1 cellular context compared by ENCODE assay signal in genomic region chr6:46526607-46527006, GRCh38.
TF ChIP-seq lines count a peak whose summit lies in the region.

No MANE protein-coding gene starts in this region.

TF ChIP-seq in H1, 55 proteins besides CTCF, POLR2A, EP300 and RAD21 (continued from another document):
- no peak for TF ChIP-seq TAF1 (IDR thresholded peaks at IDR 0.05; ENCODE audit: low read depth, low read length)
